ENCODE assay signal across 10 cellular contexts in genomic region chr1:245091818-245092637, GRCh38.
DNase-seq lines count a peak whose midpoint lies in the region; ATAC-seq and TF ChIP-seq lines count a peak whose summit lies in the region.
"Had no signal": no experiment of that assay in that cellular context is flagged by ENCODE, and none has a peak within 500 bp of the region (broad histone marks: within the 10 kb centered on the region; RNA-seq: fewer than 3 reads in every experiment).

No MANE protein-coding gene starts in this region.

- H3K9me3 ChIP-seq in H9 (ENCODE audit: control insufficient read depth, low read depth, low read length): no peaks in the 10 kb centered on the region
- no peaks in the 10 kb centered on the region for H3K9me3 ChIP-seq in CD4-positive, alpha-beta T cell (ENCODE audit: control insufficient read depth, low read length)

- H3K9ac ChIP-seq in H9 (ENCODE audit: extremely low read depth, insufficient read length, low read length): no peak overlapping the region

- H2AK5ac ChIP-seq in H9 (ENCODE audit: insufficient read length, low read length): no peak overlapping the region

- H2BK12ac ChIP-seq in H9 (ENCODE audit: insufficient read length, low read depth, low read length): no peak overlapping the region

- H4K91ac ChIP-seq in H9 (ENCODE audit: insufficient read length, low read depth, low read length): no peak overlapping the region

- H2BK20ac ChIP-seq in H9 (ENCODE audit: low read depth, low read length, poor library complexity, severe bottlenecking): no peak overlapping the region

- no peaks in the 10 kb centered on the region for H3K9me3 Mint-ChIP-seq in H9
- H3K9me3 Mint-ChIP-seq in CD4-positive, alpha-beta T cell: no peaks in the 10 kb centered on the region
- H3K9me3 Mint-ChIP-seq: brain had no signal

- no peak overlapping the region for H3K27ac ChIP-seq in H9 (ENCODE audit: insufficient read length, low read depth, low read length)
- H3K27ac ChIP-seq in CD4-positive, alpha-beta T cell (ENCODE audit: low read depth, low read length): no peak overlapping the region

- H3K4me1 Mint-ChIP-seq in H9: no peaks in the 10 kb centered on the region
- H3K4me1 Mint-ChIP-seq in CD4-positive, alpha-beta T cell (ENCODE audit: low read depth): no peaks in the 10 kb centered on the region

- no peaks in the 10 kb centered on the region for H3K27me3 ChIP-seq in H9 (ENCODE audit: insufficient read depth, low read length)
- no peaks in the 10 kb centered on the region for H3K27me3 ChIP-seq in CD4-positive, alpha-beta T cell (ENCODE audit: control insufficient read depth, insufficient read depth, low read length)

- no peak overlapping the region for H3K23ac ChIP-seq in H9 (ENCODE audit: insufficient read length, low read depth, low read length)

- no peak overlapping the region for H3T11ph ChIP-seq in H9 (ENCODE audit: low read length)

- H3K36me3 Mint-ChIP-seq in H9 (ENCODE audit: insufficient read depth in 1 of 3, low read depth in 3 of 3): no peaks in the 10 kb centered on the region
- no peaks in the 10 kb centered on the region for H3K36me3 Mint-ChIP-seq in CD4-positive, alpha-beta T cell (ENCODE audit: low read depth)

- no peak overlapping the region for H2BK5ac ChIP-seq in H9 (ENCODE audit: insufficient read length, low read length)

- H3K4me2 ChIP-seq in H9 (ENCODE audit: insufficient read depth, insufficient read length, low read length): no peak overlapping the region

- H3K4me3 Mint-ChIP-seq in H9: no peak overlapping the region
- no peak overlapping the region for H3K4me3 Mint-ChIP-seq in CD4-positive, alpha-beta T cell
- H3K4me3 Mint-ChIP-seq: brain had no signal

- H2AFZ ChIP-seq in H9 (ENCODE audit: low read length): no peak overlapping the region

- H3K4ac ChIP-seq in H9 (ENCODE audit: low read depth, low read length): no peak overlapping the region

- CTCF ChIA-PET in CD4-positive, alpha-beta T cell (lab: Charles Lee): no interaction called here

- no peaks in the 10 kb centered on the region; the same call in none of the 2 replicates for H3K4me1 ChIP-seq in H9 (ENCODE audit: insufficient read depth, low read length)

- no peak overlapping the region for H3K18ac ChIP-seq in H9 (ENCODE audit: insufficient read length, low read depth, low read length)

- H3K14ac ChIP-seq in H9 (ENCODE audit: insufficient read depth, low read length): no peak overlapping the region

- H3K56ac ChIP-seq in H9 (ENCODE audit: insufficient read length, low read depth, low read length): no peak overlapping the region

- no peak overlapping the region for H4K8ac ChIP-seq in H9 (replicated peaks; ENCODE audit: insufficient read length, low read depth, low read length)

- DNase-seq in DMS153 treated with DMSO at 0.1 percent for 48 hours (lab: John Stamatoyannopoulos, UW; ENCODE audit: unreplicated experiment) (peak; percentile 35), NCI-H2029 (lab: John Stamatoyannopoulos, UW) (peak; percentile 46), epidermal melanocyte (ENCODE audit: insufficient read length, low spot score) (peak; percentile 33), omental fat pad (ENCODE audit: low spot score) (no peak), GM10266 (ENCODE audit: extremely low spot score) (no peak), H9 (no peak)
- DNase-seq in CD4-positive, alpha-beta T cell: no peak
- DNase-seq in stimulated activated naive CD4-positive, alpha-beta T cell treated with Interleukin-2 at 50 U/mL for 16 hours (lab: John Stamatoyannopoulos, UW): no peak
- DNase-seq: stimulated activated CD4-positive, alpha-beta T cell treated with anti-CD3 and anti-CD28 coated beads, Interleukin-1b, Interleukin-23, amount 100 ng/mL, for 48 hours had no signal

- TF ChIP-seq CTCF in omental fat pad (IDR thresholded peaks at IDR 0.05) (no peak), GM10266 (IDR thresholded peaks at IDR 0.05; ENCODE audit: control insufficient read depth, insufficient read depth, low read depth, missing control alignments) (no peak), H9 (conservative IDR thresholded peaks at IDR 0.05) (no peak)
- no peak for TF ChIP-seq CTCF in CD4-positive, alpha-beta T cell (IDR thresholded peaks at IDR 0.05)

- H2BK15ac ChIP-seq in H9 (ENCODE audit: low read depth, low read length): no peak overlapping the region

- H3K27me3 Mint-ChIP-seq in H9 (ENCODE audit: low read depth): no peaks in the 10 kb centered on the region
- no peaks in the 10 kb centered on the region for H3K27me3 Mint-ChIP-seq in CD4-positive, alpha-beta T cell
- H3K27me3 Mint-ChIP-seq: brain had no signal

- POLR2A ChIA-PET in CD4-positive, alpha-beta T cell (lab: Charles Lee): no interaction called here

- H3K79me2 ChIP-seq in H9 (ENCODE audit: insufficient read depth, low read length): no peaks in the 10 kb centered on the region

- WGBS in H9 (ENCODE audit: extremely low coverage, insufficient read length, low lambda C conversion rate): no CpG with 5 or more reads among the region's 12 CpGs

- no peaks in the 10 kb centered on the region for H4K20me1 ChIP-seq in H9 (ENCODE audit: control insufficient read depth, insufficient read depth, insufficient read length)

- H3K23me2 ChIP-seq in H9 (ENCODE audit: insufficient read length, low read depth, low read length, poor library complexity, severe bottlenecking): no peaks in the 10 kb centered on the region

- H2BK120ac ChIP-seq in H9 (ENCODE audit: low read depth, low read length, poor library complexity, severe bottlenecking): no peak overlapping the region

- peak; percentile 48 for ATAC-seq in omental fat pad (ENCODE audit: low FRiP score)
- ATAC-seq in CD4-positive, alpha-beta T cell (ENCODE audit: poor library complexity): no peak

- intact Hi-C loops in CD4-positive, alpha-beta T cell (cut with DNase I, micrococcal nuclease): no loop called here

- no peak overlapping the region; a peak in 1 of 7 replicates for H3K27ac Mint-ChIP-seq in H9
- no peak overlapping the region for H3K27ac Mint-ChIP-seq in CD4-positive, alpha-beta T cell
- H3K27ac Mint-ChIP-seq: brain had no signal

- no peak overlapping the region for H4K5ac ChIP-seq in H9 (ENCODE audit: insufficient read length, low read depth, low read length)

- H3K79me1 ChIP-seq in H9 (ENCODE audit: insufficient read depth, low read depth, low read length, poor library complexity, severe bottlenecking): no peaks in the 10 kb centered on the region

Comparison
In these comparisons a context has a peak if more than half of its experiments do, and no peak if none do; other contexts are left out.
1. DNase-seq: peak in DMS153 treated with DMSO at 0.1 percent for 48 hours (single experiment), NCI-H2029 (single experiment) and epidermal melanocyte (single experiment); none in omental fat pad (single experiment), GM10266 (single experiment), H9 (single experiment), CD4-positive, alpha-beta T cell (0 of 10) and stimulated activated naive CD4-positive, alpha-beta T cell treated with Interleukin-2 at 50 U/mL for 16 hours (single experiment).